ENCODE assay signal across 10 cellular contexts in the genomic region with DNA sequence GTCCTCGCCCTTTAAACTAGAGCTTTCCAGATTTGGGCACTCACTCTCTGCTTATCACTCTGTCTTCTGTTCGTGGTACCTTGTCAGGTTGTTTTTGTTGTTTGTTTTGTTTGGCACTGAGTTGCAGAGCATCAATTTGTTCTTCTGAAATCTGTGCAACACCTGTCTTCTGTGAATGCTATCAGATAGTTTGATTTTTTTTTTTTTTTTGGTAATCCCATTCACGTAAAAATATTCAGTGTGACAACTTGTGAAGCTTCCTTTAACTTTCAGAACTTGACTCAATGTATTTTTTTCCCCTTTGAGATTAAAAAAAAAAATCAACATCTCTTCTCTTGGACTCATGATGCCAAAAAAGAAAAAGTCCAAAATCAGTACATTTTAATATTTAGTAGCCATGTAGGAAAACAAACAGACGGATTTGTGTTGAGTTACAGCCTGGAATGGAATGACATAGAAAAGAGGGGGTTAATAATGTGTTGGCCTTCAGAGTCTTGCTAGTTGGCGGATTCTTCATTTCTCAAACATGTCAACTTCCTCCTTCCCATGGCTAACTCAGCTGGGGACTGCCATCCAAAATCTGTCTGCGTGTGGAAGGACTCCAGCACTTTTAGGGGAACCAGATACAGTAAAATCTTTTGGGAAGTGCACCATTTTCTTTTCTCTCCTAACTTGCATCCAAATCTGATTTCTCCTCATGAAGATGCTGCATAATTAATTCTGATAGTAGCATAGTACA. TPM values are rescaled to one million over a fixed set of nuclear protein-coding genes. Genes with fewer than 3 reads are reported as not detected.
A peak's percentile ranks its signal among the peaks of the same experiment; 100 is the strongest.
DNase-seq lines count a peak whose midpoint lies in the region; ATAC-seq and TF ChIP-seq lines count a peak whose summit lies in the region.
"Had no signal": no experiment of that assay in that cellular context is flagged by ENCODE, and none has a peak within 500 bp of the region (broad histone marks: within the 10 kb centered on the region; RNA-seq: fewer than 3 reads in every experiment).

No MANE protein-coding gene starts in this region.

- H3K4me1 ChIP-seq in cardiac muscle cell (ENCODE audit: low read depth), result peaks cover 22% of the 10 kb centered on the region
- peaks cover 0 to 10% of the 10 kb centered on the region in 2 donors for H3K4me1 ChIP-seq in ascending aorta
- peaks cover 8% of the 10 kb centered on the region for H3K4me1 ChIP-seq in mesodermal cell (ENCODE audit: control insufficient read depth, insufficient read depth, low read length, poor library complexity, severe bottlenecking)
- peaks cover 0 to 26% of the 10 kb centered on the region in 2 donors for H3K4me1 ChIP-seq in thoracic aorta (ENCODE audit: control insufficient read depth in 1 of 2, low read depth in 2 of 2)
- H3K4me1 ChIP-seq: foreskin keratinocyte had no signal

- TF ChIP-seq CTCF in cardiac muscle cell (IDR thresholded peaks at IDR 0.05; ENCODE audit: low read depth, low read length) (no peak), ascending aorta (IDR thresholded peaks at IDR 0.05) (no peak), thoracic aorta (IDR thresholded peaks at IDR 0.05) (no peak)

- no peaks in the 10 kb centered on the region for H3K9me3 ChIP-seq in cardiac muscle cell (ENCODE audit: low read depth)
- no peaks in the 10 kb centered on the region for H3K9me3 ChIP-seq in ascending aorta
- no peaks in the 10 kb centered on the region for H3K9me3 ChIP-seq in mesodermal cell (ENCODE audit: control insufficient read depth, low read length)
- H3K9me3 ChIP-seq in thoracic aorta, result no peaks in the 10 kb centered on the region

- H3K36me3 ChIP-seq in cardiac muscle cell, result no peaks in the 10 kb centered on the region
- H3K36me3 ChIP-seq in ascending aorta, result no peaks in the 10 kb centered on the region
- H3K36me3 ChIP-seq in mesodermal cell (ENCODE audit: control insufficient read depth, insufficient read depth, low read length), result no peaks in the 10 kb centered on the region
- H3K36me3 ChIP-seq in thoracic aorta, result no peaks in the 10 kb centered on the region

- H3K27me3 ChIP-seq in cardiac muscle cell (peaks cover 30% of the 10 kb centered on the region), ascending aorta (no peaks in the 10 kb centered on the region), thoracic aorta (replicated peaks; ENCODE audit: insufficient read depth) (no peaks in the 10 kb centered on the region)

- H3K4me3 ChIP-seq in cardiac muscle cell (peak overlapping the region; percentile 82), ascending aorta (peak overlapping the region; percentile 86 to 92), mesodermal cell (ENCODE audit: extremely low read depth, insufficient read depth, low read length, poor library complexity, severe bottlenecking) (peak overlapping the region; percentile 45), thoracic aorta (peak overlapping the region; percentile 79)

- intact Hi-C loops in left cardiac atrium (cut with DNase I) (no loop called here), ascending aorta (cut with DNase I) (loop anchor here (5.0 kb wide), 2 partner anchors 55 to 110 kb away; partner anchors contain the start of gene THUMPD2)

- no peak overlapping the region for H3K27ac ChIP-seq in cardiac muscle cell
- no peak overlapping the region for H3K27ac ChIP-seq in ascending aorta
- H3K27ac ChIP-seq in mesodermal cell (ENCODE audit: low read depth, low read length, severe bottlenecking), result no peak overlapping the region
- H3K27ac ChIP-seq in thoracic aorta, result no peak overlapping the region
- H3K27ac ChIP-seq: foreskin keratinocyte, HL-60 had no signal

- DNase-seq in cardiac muscle cell (ENCODE audit: low read depth in 1 of 2, low spot score in 1 of 2) (no peak), left cardiac atrium (no peak), ascending aorta (ENCODE audit: low spot score in 2 of 2) (no peak), thoracic aorta (ENCODE audit: low spot score) (no peak), NOMO-1 treated with DMSO at 0.1 percent for 48 hours (lab: John Stamatoyannopoulos, UW; ENCODE audit: unreplicated experiment) (no peak), NCI-H1092 treated with DMSO at 0.1 percent for 48 hours (lab: John Stamatoyannopoulos, UW) (no peak)
- DNase-seq: foreskin keratinocyte had no signal

- 57 to 67% methylated on average over 1 of the region's 6 CpGs for WGBS in mesodermal cell (ENCODE audit: insufficient coverage in 2 of 2), 2 experiments

- no peak for ATAC-seq in left cardiac atrium
- ATAC-seq in thoracic aorta (ENCODE audit: insufficient number of reproducible peaks, low FRiP score, low read depth), result no peak
- ATAC-seq in HG03175 (IDR thresholded peaks at IDR 0.05; ENCODE audit: unreplicated experiment), result no peak

RNA-seq across cellular contexts. Expression of gene TMEM178A, which starts 1.6 kb away (rescaled TPM):
- total RNA-seq in cardiac muscle cell, result 21.3 and 22.5 TPM in 2 replicates
- polyA plus RNA-seq in cardiac muscle cell, result 13.4 and 17.9 TPM in 2 replicates
- 1 to 10 TPM; 2.0 to 5.4 TPM for total RNA-seq in left cardiac atrium
- total RNA-seq in ascending aorta, result 29.5 TPM
- polyA plus RNA-seq in mesodermal cell (2013, experiment 1 of 2), result 9.9 TPM
- polyA plus RNA-seq in mesodermal cell (2013, experiment 2 of 2), result 6.2 TPM
- 1 to 10 TPM; 5.4 to 6.5 TPM for total RNA-seq in thoracic aorta
- total RNA-seq: foreskin keratinocyte had no signal
